17 cellular contexts compared by ENCODE assay signal in genomic region chr4:123596805-123597204, GRCh38.
DNase-seq lines count a peak whose midpoint lies in the region; ATAC-seq, FAIRE-seq and TF ChIP-seq lines count a peak whose summit lies in the region.
"Had no signal": no experiment of that assay in that cellular context is flagged by ENCODE, and none has a peak within 500 bp of the region (broad histone marks: within the 10 kb centered on the region; RNA-seq: fewer than 3 reads in every experiment).

No MANE protein-coding gene starts in this region.

- no peak overlapping the region for H2AK5ac ChIP-seq in H1 (ENCODE audit: low read depth, low read length)

- peak overlapping the region; percentile 69; the same call in 1 of the 2 replicates for H3K27ac ChIP-seq in Panc1 (ENCODE audit: low read length)
- H3K27ac ChIP-seq in H1 (ENCODE audit: low read depth, low read length): no peak overlapping the region
- H3K27ac ChIP-seq in MM.1S (ENCODE audit: low read length): no peak overlapping the region
- H3K27ac ChIP-seq: GM23248 had no signal

- H3K79me1 ChIP-seq in H1 (ENCODE audit: low read depth, low read length): no peaks in the 10 kb centered on the region

- H3K56ac ChIP-seq in H1 (replicated peaks; ENCODE audit: insufficient read length, low read depth, low read length): no peak overlapping the region

- H3K4me1 ChIP-seq in Panc1 (ENCODE audit: control insufficient read depth, insufficient read depth, low read length): peaks cover 11% of the 10 kb centered on the region
- H3K4me1 ChIP-seq in H1 (replicated peaks in 1 of 4; ENCODE audit: control insufficient read depth in 3 of 4, insufficient read depth in 4 of 4, low read length in 3 of 4): peaks cover 0 to 11% (median 2%) of the 10 kb centered on the region in 4 experiments; a peak in 2 of 7 replicates
- peaks cover 15% of the 10 kb centered on the region; the same call in 1 of the 2 replicates for H3K4me1 ChIP-seq in MM.1S (ENCODE audit: low read length)

- no peak overlapping the region for H3K4me3 Mint-ChIP-seq in activated naive CD8-positive, alpha-beta T cell treated with anti-CD3 and anti-CD28 coated beads, Interleukin-2, amount 50 U/mL, for 24 hours
- H3K4me3 Mint-ChIP-seq in activated naive CD8-positive, alpha-beta T cell treated with anti-CD3 and anti-CD28 coated beads for 36 hours: no peak overlapping the region
- no peak overlapping the region for H3K4me3 Mint-ChIP-seq in stimulated activated effector memory CD8-positive, alpha-beta T cell treated with anti-CD3 and anti-CD28 coated beads, Interleukin-12 subunit alpha, Interleukin-12 subunit beta, amount 100 ng/mL, for 72 hours
- H3K4me3 Mint-ChIP-seq: CD4-positive, alpha-beta memory T cell; H9 had no signal

- intact Hi-C loops in Panc1 (cut with micrococcal nuclease; ENCODE audit: unreplicated experiment): no loop called here

- H3K4me3 ChIP-seq in Panc1 (ENCODE audit: low read depth in 2 of 2, low read length in 2 of 2) (no peak overlapping the region), H1 (ENCODE audit: extremely low read depth in 1 of 4, insufficient read depth in 2 of 4, low read depth in 3 of 4, low read length in 4 of 4) (no peak overlapping the region), foreskin fibroblast (ENCODE audit: low read depth in 1 of 2, low read length in 2 of 2) (no peak overlapping the region), MM.1S (ENCODE audit: low read length) (no peak overlapping the region)
- H3K4me3 ChIP-seq: GM23248 had no signal

- H3K4me1 Mint-ChIP-seq in activated naive CD8-positive, alpha-beta T cell treated with anti-CD3 and anti-CD28 coated beads, Interleukin-2, amount 50 U/mL, for 24 hours: peaks cover 27% of the 10 kb centered on the region
- H3K4me1 Mint-ChIP-seq in activated naive CD8-positive, alpha-beta T cell treated with anti-CD3 and anti-CD28 coated beads for 36 hours: peaks cover 24% of the 10 kb centered on the region
- peaks cover 19% of the 10 kb centered on the region for H3K4me1 Mint-ChIP-seq in stimulated activated effector memory CD8-positive, alpha-beta T cell treated with anti-CD3 and anti-CD28 coated beads, Interleukin-12 subunit alpha, Interleukin-12 subunit beta, amount 100 ng/mL, for 72 hours

- H3K27me3 ChIP-seq in Panc1 (ENCODE audit: control insufficient read depth, insufficient read depth, low read length) (no peaks in the 10 kb centered on the region), H1 (replicated peaks in 1 of 4; ENCODE audit: control insufficient read depth in 3 of 4, extremely low read depth in 1 of 4, insufficient read depth in 3 of 4, low read length in 3 of 4) (no peaks in the 10 kb centered on the region), MM.1S (replicated peaks; ENCODE audit: insufficient read depth, low read length) (no peaks in the 10 kb centered on the region)

- no peak for TF ChIP-seq EP300 in H1 (IDR thresholded peaks at IDR 0.05; ENCODE audit: borderline replicate concordance in 1 of 2, low read depth in 2 of 2, low read length in 2 of 2)

- no peaks in the 10 kb centered on the region for H3K27me3 Mint-ChIP-seq in activated naive CD8-positive, alpha-beta T cell treated with anti-CD3 and anti-CD28 coated beads, Interleukin-2, amount 50 U/mL, for 24 hours
- H3K27me3 Mint-ChIP-seq in activated naive CD8-positive, alpha-beta T cell treated with anti-CD3 and anti-CD28 coated beads for 36 hours: no peaks in the 10 kb centered on the region
- H3K27me3 Mint-ChIP-seq: CD4-positive, alpha-beta memory T cell had no signal

- TF ChIP-seq POLR2A in H1 (IDR thresholded peaks at IDR 0.05; ENCODE audit: control extremely low read depth in 1 of 2, low read depth in 2 of 2, low read length in 2 of 2): no peak

- no peak overlapping the region for H3K14ac ChIP-seq in H1 (ENCODE audit: insufficient read length)

- H2BK5ac ChIP-seq in H1 (ENCODE audit: low read depth, low read length): no peak overlapping the region

- no peaks in the 10 kb centered on the region for H3K9me3 Mint-ChIP-seq in activated naive CD8-positive, alpha-beta T cell treated with anti-CD3 and anti-CD28 coated beads, Interleukin-2, amount 50 U/mL, for 24 hours
- H3K9me3 Mint-ChIP-seq in activated naive CD8-positive, alpha-beta T cell treated with anti-CD3 and anti-CD28 coated beads for 36 hours: no peaks in the 10 kb centered on the region
- H3K9me3 Mint-ChIP-seq in stimulated activated effector memory CD8-positive, alpha-beta T cell treated with anti-CD3 and anti-CD28 coated beads, Interleukin-12 subunit alpha, Interleukin-12 subunit beta, amount 100 ng/mL, for 72 hours: no peaks in the 10 kb centered on the region
- H3K9me3 Mint-ChIP-seq: H9 had no signal

- CTCF ChIA-PET in Panc1 (lab: Charles Lee): no interaction called here
- CTCF ChIA-PET in H1 (lab: Charles Lee; ENCODE audit: partially characterized antibody): interaction anchor here (0.9 to 1.7 kb wide), 2 partner anchors 17 to 32 kb away, joined by 3 to 6 read pairs; no protein-coding TSS in a partner anchor

- no TSS peak for BruUV-seq in Panc1 (replicated peaks; lab: Mats Ljungman, UMichigan)

- H2BK15ac ChIP-seq in H1 (ENCODE audit: low read length): no peak overlapping the region

- in situ Hi-C loops in Panc1 (cut with HindIII; ENCODE audit: low pct_unique_long_range_greater_than_20kb, low sequenced_read_pairs): no loop called here

- no peak for DNase-seq in activated naive CD8-positive, alpha-beta T cell treated with anti-CD3 and anti-CD28 coated beads, Interleukin-2, amount 50 U/mL, for 24 hours
- DNase-seq in activated naive CD8-positive, alpha-beta T cell treated with anti-CD3 and anti-CD28 coated beads for 36 hours: no peak
- DNase-seq in Panc1 (ENCODE audit: low read depth, low spot score): no peak
- no peak for DNase-seq in H1 (ENCODE audit: low read depth in 1 of 2, low spot score in 2 of 2)
- DNase-seq in stimulated activated effector memory CD8-positive, alpha-beta T cell treated with anti-CD3 and anti-CD28 coated beads, Interleukin-12 subunit alpha, Interleukin-12 subunit beta, amount 100 ng/mL, for 72 hours (ENCODE audit: low spot score in 2 of 2): no peak
- DNase-seq in foreskin fibroblast: no peak
- no peak for DNase-seq in MM.1S
- DNase-seq: C1 segment of cervical spinal cord; Calu3; CD4-positive, alpha-beta memory T cell; COR-L47; DND-41; H9 had no signal

- peak; percentile 57 for ATAC-seq in activated naive CD8-positive, alpha-beta T cell treated with anti-CD3 and anti-CD28 coated beads, Interleukin-2, amount 50 U/mL, for 24 hours
- ATAC-seq in Panc1: no peak
- peak; percentile 31 for ATAC-seq in stimulated activated effector memory CD8-positive, alpha-beta T cell treated with anti-CD3 and anti-CD28 coated beads, Interleukin-12 subunit alpha, Interleukin-12 subunit beta, amount 100 ng/mL, for 72 hours
- ATAC-seq: HCT116 had no signal

- H4K5ac ChIP-seq in H1 (ENCODE audit: insufficient read length, low read depth, low read length): no peak overlapping the region

- H3K4me2 ChIP-seq in H1 (ENCODE audit: insufficient read depth in 1 of 2, low read depth in 2 of 2, low read length in 2 of 2) (no peak overlapping the region), MM.1S (ENCODE audit: low read depth, low read length) (no peak overlapping the region)

- no peak for FAIRE-seq in H1 (lab: Jason Lieb, UNC)
- FAIRE-seq: G401.6, GM19239 had no signal

- H4K20me1 ChIP-seq in H1 (replicated peaks in 1 of 2; ENCODE audit: control insufficient read depth in 1 of 2, insufficient read depth in 2 of 2, low read length in 2 of 2): no peaks in the 10 kb centered on the region
- no peaks in the 10 kb centered on the region for H4K20me1 ChIP-seq in MM.1S (ENCODE audit: insufficient read depth, low read length)

- peak overlapping the region; percentile 11; the same call in 1 of the 2 replicates for H2BK20ac ChIP-seq in H1 (ENCODE audit: low read length)

- no peak overlapping the region for H2BK120ac ChIP-seq in H1 (replicated peaks; ENCODE audit: low read depth, low read length)

- TF ChIP-seq CTCF in Panc1 (IDR thresholded peaks at IDR 0.05): no peak
- no peak for TF ChIP-seq CTCF in H1 (IDR thresholded peaks at IDR 0.05; ENCODE audit: control extremely low read depth in 1 of 3, insufficient read depth in 1 of 3, low read depth in 1 of 3, low read length in 3 of 3)
- TF ChIP-seq CTCF in foreskin fibroblast (IDR thresholded peaks at IDR 0.05; ENCODE audit: low read depth, low read length): no peak
- TF ChIP-seq CTCF in MM.1S (IDR thresholded peaks at IDR 0.05; ENCODE audit: low read length): no peak

- H3K23me2 ChIP-seq in H1 (ENCODE audit: low read depth, low read length): no peaks in the 10 kb centered on the region

- no peak overlapping the region for H3K18ac ChIP-seq in H1 (ENCODE audit: extremely low read depth, low read length)

- no peak overlapping the region for H3K9ac ChIP-seq in H1 (replicated peaks in 1 of 4; ENCODE audit: extremely low read depth in 1 of 4, low read depth in 3 of 4, low read length in 3 of 4)
- no peak overlapping the region for H3K9ac ChIP-seq in MM.1S (ENCODE audit: low read length)
- H3K9ac ChIP-seq: GM23248 had no signal

- no peak overlapping the region for H4K91ac ChIP-seq in H1 (replicated peaks; ENCODE audit: insufficient read length, low read length)

- H2BK12ac ChIP-seq in H1 (ENCODE audit: low read depth, low read length): no peak overlapping the region

- H2AFZ ChIP-seq in H1 (ENCODE audit: low read length): no peak overlapping the region
- no peak overlapping the region for H2AFZ ChIP-seq in MM.1S (ENCODE audit: low read length)
- H2AFZ ChIP-seq: GM23248 had no signal

- H3K9me2 ChIP-seq in MM.1S (replicated peaks; ENCODE audit: insufficient read depth, low read length): no peaks in the 10 kb centered on the region

- POLR2A ChIA-PET in Panc1 (lab: Charles Lee) (no interaction called here), H1 (lab: Charles Lee; ENCODE audit: partially characterized antibody) (no interaction called here)

- H3K23ac ChIP-seq in H1 (ENCODE audit: insufficient read length): no peak overlapping the region

- no peaks in the 10 kb centered on the region for H3K36me3 ChIP-seq in Panc1 (ENCODE audit: control insufficient read depth, insufficient read depth, low read length)
- no peaks in the 10 kb centered on the region for H3K36me3 ChIP-seq in H1 (ENCODE audit: control insufficient read depth in 2 of 4, insufficient read depth in 4 of 4, low read length in 3 of 4)
- no peaks in the 10 kb centered on the region for H3K36me3 ChIP-seq in MM.1S (replicated peaks; ENCODE audit: insufficient read depth, low read length)

- no peak for TF ChIP-seq RAD21 in H1 (IDR thresholded peaks at IDR 0.05 in 1 of 2, conservative IDR thresholded peaks at IDR 0.05 in 1 of 2; ENCODE audit: low read depth in 2 of 2, low read length in 2 of 2)

- no peak overlapping the region for H3K4ac ChIP-seq in H1 (replicated peaks; ENCODE audit: insufficient read length, low read depth, low read length)

- no peak overlapping the region for H3K27ac Mint-ChIP-seq in activated naive CD8-positive, alpha-beta T cell treated with anti-CD3 and anti-CD28 coated beads, Interleukin-2, amount 50 U/mL, for 24 hours
- H3K27ac Mint-ChIP-seq in activated naive CD8-positive, alpha-beta T cell treated with anti-CD3 and anti-CD28 coated beads for 36 hours: no peak overlapping the region
- H3K27ac Mint-ChIP-seq in stimulated activated effector memory CD8-positive, alpha-beta T cell treated with anti-CD3 and anti-CD28 coated beads, Interleukin-12 subunit alpha, Interleukin-12 subunit beta, amount 100 ng/mL, for 72 hours: no peak overlapping the region
- H3K27ac Mint-ChIP-seq: CD4-positive, alpha-beta memory T cell; H9 had no signal

- no peaks in the 10 kb centered on the region for H3F3A ChIP-seq in MM.1S (ENCODE audit: insufficient read depth, low read length)

- 85% methylated on average over 3 of the region's 3 CpGs; no CpG with 5 or more reads in 1 of the 2 experiments for WGBS in H1 (ENCODE audit: extremely low coverage in 1 of 2, insufficient coverage in 1 of 2, insufficient read length in 1 of 2, insufficient replicate concordance in 2 of 2, low coverage in 1 of 2, low lambda C conversion rate in 2 of 2, missing lambda C conversion rate in 1 of 2), 2 experiments

- no peaks in the 10 kb centered on the region for H3K79me2 ChIP-seq in H1 (ENCODE audit: control insufficient read depth in 1 of 2, insufficient read depth in 2 of 2, low read length in 2 of 2)
- no peaks in the 10 kb centered on the region for H3K79me2 ChIP-seq in MM.1S (ENCODE audit: low read length)

- no peaks in the 10 kb centered on the region for H3K36me3 Mint-ChIP-seq in activated naive CD8-positive, alpha-beta T cell treated with anti-CD3 and anti-CD28 coated beads, Interleukin-2, amount 50 U/mL, for 24 hours (ENCODE audit: low read depth)
- no peaks in the 10 kb centered on the region for H3K36me3 Mint-ChIP-seq in activated naive CD8-positive, alpha-beta T cell treated with anti-CD3 and anti-CD28 coated beads for 36 hours
- H3K36me3 Mint-ChIP-seq in stimulated activated effector memory CD8-positive, alpha-beta T cell treated with anti-CD3 and anti-CD28 coated beads, Interleukin-12 subunit alpha, Interleukin-12 subunit beta, amount 100 ng/mL, for 72 hours: no peaks in the 10 kb centered on the region
- H3K36me3 Mint-ChIP-seq: CD4-positive, alpha-beta memory T cell had no signal

- H4K8ac ChIP-seq in H1 (ENCODE audit: extremely low read depth, insufficient read depth, low read length): no peak overlapping the region

- H3K9me3 ChIP-seq in Panc1 (ENCODE audit: control insufficient read depth, insufficient read depth, low read depth, low read length): no peaks in the 10 kb centered on the region; the same call in 1 of the 2 replicates
- H3K9me3 ChIP-seq in H1 (ENCODE audit: insufficient read depth in 2 of 2, low read depth in 1 of 2, low read length in 1 of 2): no peaks in the 10 kb centered on the region
- H3K9me3 ChIP-seq in MM.1S (replicated peaks; ENCODE audit: insufficient read depth, low read length): no peaks in the 10 kb centered on the region
